Comparison of ENCODE assay signal across 23 cellular contexts in the genomic region with DNA sequence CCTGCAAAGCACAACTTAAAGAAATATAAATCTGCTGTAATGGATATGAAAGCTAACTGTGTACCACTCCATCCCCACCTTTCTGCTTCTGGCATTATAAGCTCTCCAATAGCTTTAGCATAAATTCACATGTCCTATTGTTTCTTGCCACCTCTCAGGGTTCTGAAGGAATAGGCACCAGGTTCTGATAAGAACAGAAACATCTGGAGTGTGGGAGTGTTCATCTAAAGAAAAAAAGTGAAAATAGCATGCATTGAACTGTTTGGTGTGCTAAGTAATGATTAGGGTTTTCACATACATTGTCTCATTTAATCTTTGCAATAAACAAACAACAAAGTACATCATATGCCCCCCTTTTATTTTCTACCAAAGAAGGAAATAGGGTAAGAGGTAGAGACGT.
"Had no signal": no experiment of that assay in that cellular context is flagged by ENCODE, and none has a peak within 500 bp of the region (broad histone marks: within the 10 kb centered on the region; RNA-seq: fewer than 3 reads in every experiment).

No MANE protein-coding gene starts in this region.

- H3K27ac ChIP-seq: epithelial cell of prostate, esophagus squamous epithelium, left lung, lower lobe of right lung, upper lobe of left lung, WERI-Rb-1 had no signal

- H3K27ac Mint-ChIP-seq: activated CD4-positive, alpha-beta T cell treated with anti-CD3 and anti-CD28 coated beads, Interleukin-2, amount 10 ng/mL, durations not matched to agents 24 days and 14 days; activated CD8-positive, alpha-beta T cell treated with anti-CD3 and anti-CD28 coated beads for 36 hours; activated T-helper 2 cell treated with anti-CD3 and anti-CD28 coated beads, Interferon-gamma antibody, Interleukin-2, Interleukin-4, amounts not matched to agents 10 μg/mL and 5 μg/mL and 100 μg/mL, durations not matched to agents 14 hours and 24 hours and 36 hours; natural killer cell treated with Interleukin-12 subunit alpha and Interleukin-12 subunit beta and Interleukin-15 and Interleukin-18, amount 100 ng/mL, for 72 hours had no signal

- H3K36me3 Mint-ChIP-seq: activated naive CD4-positive, alpha-beta T cell treated with anti-CD3 and anti-CD28 coated beads, Interleukin-2, amount 50 U/mL, for 24 hours; natural killer cell treated with Interleukin-12 subunit alpha and Interleukin-12 subunit beta and Interleukin-15 and Interleukin-18, amount 100 ng/mL, for 72 hours had no signal

- H3K9me3 Mint-ChIP-seq: activated CD8-positive, alpha-beta T cell treated with anti-CD3 and anti-CD28 coated beads for 36 hours; activated naive CD4-positive, alpha-beta T cell treated with anti-CD3 and anti-CD28 coated beads, Interleukin-2, amount 50 U/mL, for 24 hours; activated T-cell treated with anti-CD3 and anti-CD28 coated beads, Interleukin-2, amount 50 U/mL, for 4 hours; activated T-helper 2 cell treated with anti-CD3 and anti-CD28 coated beads, Interferon-gamma antibody, Interleukin-2, Interleukin-4, amounts not matched to agents 10 μg/mL and 5 μg/mL and 100 μg/mL, durations not matched to agents 14 hours and 24 hours and 36 hours; central memory CD8-positive, alpha-beta T cell; natural killer cell treated with Interleukin-12 subunit alpha and Interleukin-12 subunit beta and Interleukin-15 and Interleukin-18, amount 100 ng/mL, for 72 hours; stimulated activated naive CD8-positive, alpha-beta T cell treated with anti-CD3 and anti-CD28 coated beads, Interleukin-15, Interleukin-2, amounts not matched to agents 100 ng/mL and 50 ng/mL, for 24 hours had no signal

- ATAC-seq: activated CD8-positive, alpha-beta T cell treated with anti-CD3 and anti-CD28 coated beads for 36 hours; activated T-cell treated with anti-CD3 and anti-CD28 coated beads, Interleukin-2, amount 50 U/mL, for 4 hours; left lung; lower lobe of right lung; natural killer cell treated with Interleukin-12 subunit alpha and Interleukin-12 subunit beta and Interleukin-15 and Interleukin-18, amount 100 ng/mL, for 72 hours; right cardiac atrium had no signal

- H3K27me3 ChIP-seq: esophagus squamous epithelium, left lung, upper lobe of left lung had no signal

- DNase-seq: activated CD4-positive, alpha-beta T cell treated with anti-CD3 and anti-CD28 coated beads, Interleukin-2, amount 10 ng/mL, durations not matched to agents 24 days and 14 days; activated CD4-positive, CD25-positive, alpha-beta regulatory T cell treated with anti-CD3 and anti-CD28 coated beads, Interleukin-2, amount 50 U/mL, for 72 hours; activated CD8-positive, alpha-beta T cell treated with anti-CD3 and anti-CD28 coated beads for 36 hours; activated T-cell treated with anti-CD3 and anti-CD28 coated beads, Interleukin-2, amount 50 U/mL, for 4 hours; dermis blood vessel endothelial cell; effector CD4-positive, alpha-beta T cell; esophagus squamous epithelium; foreskin melanocyte; left lung; lower lobe of right lung; mesendoderm; posterior cingulate gyrus; right cardiac atrium; stimulated activated CD4-positive, alpha-beta T cell treated with anti-CD3 and anti-CD28 coated beads, Interleukin-2, amount 100 ng/mL, for 48 hours; T-helper 9 cell; upper lobe of left lung; WERI-Rb-1 had no signal

- H3K9me3 ChIP-seq: esophagus squamous epithelium, left lung, lower lobe of right lung, upper lobe of left lung had no signal

- H3K36me3 ChIP-seq: esophagus squamous epithelium, left lung, lower lobe of right lung, upper lobe of left lung, WERI-Rb-1 had no signal

- H3K4me3 Mint-ChIP-seq: activated CD4-positive, alpha-beta T cell treated with anti-CD3 and anti-CD28 coated beads, Interleukin-2, amount 10 ng/mL, durations not matched to agents 24 days and 14 days; activated CD8-positive, alpha-beta T cell treated with anti-CD3 and anti-CD28 coated beads for 36 hours; activated naive CD4-positive, alpha-beta T cell treated with anti-CD3 and anti-CD28 coated beads, Interleukin-2, amount 50 U/mL, for 24 hours; activated T-cell treated with anti-CD3 and anti-CD28 coated beads, Interleukin-2, amount 50 U/mL, for 4 hours; central memory CD8-positive, alpha-beta T cell; natural killer cell treated with Interleukin-12 subunit alpha and Interleukin-12 subunit beta and Interleukin-15 and Interleukin-18, amount 100 ng/mL, for 72 hours; stimulated activated naive CD8-positive, alpha-beta T cell treated with anti-CD3 and anti-CD28 coated beads, Interleukin-15, Interleukin-2, amounts not matched to agents 100 ng/mL and 50 ng/mL, for 24 hours had no signal

- H3K4me3 ChIP-seq: esophagus squamous epithelium, left lung, lower lobe of right lung, upper lobe of left lung had no signal

- H3K4me1 ChIP-seq: left lung, lower lobe of right lung had no signal

- H3K27me3 Mint-ChIP-seq: activated CD4-positive, alpha-beta T cell treated with anti-CD3 and anti-CD28 coated beads, Interleukin-2, amount 10 ng/mL, durations not matched to agents 24 days and 14 days had no signal
